Comparison of ENCODE assay signal across 11 cellular contexts in genomic region chr19:1361601-1362384, GRCh38. TPM values are rescaled to one million over a fixed set of nuclear protein-coding genes. Genes with fewer than 3 reads are reported as not detected.
DNase-seq lines count a peak whose midpoint lies in the region; ATAC-seq and TF ChIP-seq lines count a peak whose summit lies in the region.
"Had no signal": no experiment of that assay in that cellular context is flagged by ENCODE, and none has a peak within 500 bp of the region (broad histone marks: within the 10 kb centered on the region; RNA-seq: fewer than 3 reads in every experiment).

No MANE protein-coding gene starts in this region.

- peak overlapping the region; percentile 73 for H3K4me3 ChIP-seq in SK-N-MC
- H3K4me3 ChIP-seq in sigmoid colon: peak overlapping the region in 1 of 4 donors; percentile 33
- H3K4me3 ChIP-seq: testis had no signal

- peak overlapping the region; percentile 51 for H3K9ac ChIP-seq in SK-N-MC (ENCODE audit: insufficient read length)

- WGBS in sigmoid colon, 2 donors: 81% methylated on average over 30 of the region's 30 CpGs

- H3K4me1 ChIP-seq in sigmoid colon (peaks cover 0 to 39% (median 32%) of the 10 kb centered on the region in 4 donors), foreskin keratinocyte (no peaks in the 10 kb centered on the region)

- peak; percentile 36 for DNase-seq in GM03348 (ENCODE audit: low spot score)
- no peak for DNase-seq in SK-N-MC (ENCODE audit: low read depth, low spot score)
- DNase-seq in fibroblast of peridontal ligament (ENCODE audit: extremely low read depth): peak; percentile 75
- no peak for DNase-seq in sigmoid colon
- DNase-seq in foreskin keratinocyte: no peak
- no peak for DNase-seq in activated T-cell treated with anti-CD3 and anti-CD28 coated beads, Interleukin-2, amount 50 U/mL, for 48 hours
- DNase-seq: NCI-H1930, pancreas had no signal

- no peak for TF ChIP-seq CTCF in sigmoid colon (IDR thresholded peaks at IDR 0.05)
- TF ChIP-seq CTCF in foreskin keratinocyte (conservative IDR thresholded peaks at IDR 0.05): no peak

- ATAC-seq in foreskin keratinocyte (no peak), GM18498 (IDR thresholded peaks at IDR 0.05; ENCODE audit: unreplicated experiment) (no peak), HG03025 (IDR thresholded peaks at IDR 0.05; ENCODE audit: low FRiP score, unreplicated experiment) (no peak)

- peaks cover 43% of the 10 kb centered on the region for H3K36me3 ChIP-seq in SK-N-MC (ENCODE audit: insufficient read depth, low read length)
- H3K36me3 ChIP-seq in sigmoid colon: peaks cover 24 to 69% (median 29%) of the 10 kb centered on the region in 4 donors

- TF ChIP-seq POLR2A in sigmoid colon (IDR thresholded peaks at IDR 0.05): no peak

- no peak for TF ChIP-seq EP300 in sigmoid colon (IDR thresholded peaks at IDR 0.05)

- no peaks in the 10 kb centered on the region for H3K9me3 ChIP-seq in SK-N-MC (ENCODE audit: low read depth, low read length)
- no peaks in the 10 kb centered on the region for H3K9me3 ChIP-seq in sigmoid colon
- H3K9me3 ChIP-seq: pancreas, testis had no signal

- intact Hi-C loops in sigmoid colon (cut with DNase I): no loop called here

- H3K27ac ChIP-seq in SK-N-MC (peak overlapping the region; percentile 82), sigmoid colon (peak overlapping the region; percentile 76 to 79 (median 78)), foreskin keratinocyte (no peak overlapping the region)

- H3K27me3 ChIP-seq in sigmoid colon (no peaks in the 10 kb centered on the region), foreskin keratinocyte (no peaks in the 10 kb centered on the region)
- H3K27me3 ChIP-seq: pancreas, testis had no signal

RNA-seq across cellular contexts. Expression of gene NDUFS7, which starts 21.9 kb away (rescaled TPM):
- total RNA-seq in sigmoid colon (100 to 1,000 TPM in 3 of 4 donors, 10 to 100 TPM in 1; 99.4 to 156 (median 128) TPM), foreskin keratinocyte (80.0 and 81.3 TPM in 2 replicates)
- polyA plus RNA-seq in sigmoid colon (100 to 1,000 TPM; 182 to 262 (median 192) TPM), foreskin keratinocyte (115 and 132 TPM in 2 replicates)

RNA-seq across cellular contexts. Expression of gene GAMT, which starts 39.5 kb away (rescaled TPM):
- total RNA-seq in sigmoid colon (10 to 100 TPM in 3 of 4 donors, 1 to 10 TPM in 1; 7.8 to 16.6 (median 11.5) TPM), foreskin keratinocyte (11.0 and 13.9 TPM in 2 replicates)
- polyA plus RNA-seq in sigmoid colon (1 to 10 TPM; 1.8 to 6.0 (median 5.7) TPM), foreskin keratinocyte (18.9 and 23.2 TPM in 2 replicates)

RNA-seq across cellular contexts. Expression of gene DAZAP1, which starts 45.6 kb away (rescaled TPM):
- 10 to 100 TPM; 28.2 to 54.4 (median 42.2) TPM for total RNA-seq in sigmoid colon
- polyA plus RNA-seq in sigmoid colon: 100 to 1,000 TPM in 1 of 3 donors, 10 to 100 TPM in 2; 51.1 to 132 (median 51.6) TPM
- 116 and 119 TPM in 2 replicates for total RNA-seq in foreskin keratinocyte
- polyA plus RNA-seq in foreskin keratinocyte: 136 and 140 TPM in 2 replicates

Comparison
In these comparisons a context has a peak if more than half of its experiments do, and no peak if none do; other contexts are left out.
1. DNase-seq: peak in GM03348 (single experiment) and fibroblast of peridontal ligament (single experiment); none in SK-N-MC (single experiment), sigmoid colon (single experiment), foreskin keratinocyte (0 of 2) and activated T-cell treated with anti-CD3 and anti-CD28 coated beads, Interleukin-2, amount 50 U/mL, for 48 hours (0 of 2).